Comparison of ENCODE assay signal across 8 cellular contexts in genomic region chr1:100895540-100896480, GRCh38. TPM values are rescaled to one million over a fixed set of nuclear protein-coding genes. Genes with fewer than 3 reads are reported as not detected.
DNase-seq lines count a peak whose midpoint lies in the region; ATAC-seq and TF ChIP-seq lines count a peak whose summit lies in the region.

A gene with protein sequence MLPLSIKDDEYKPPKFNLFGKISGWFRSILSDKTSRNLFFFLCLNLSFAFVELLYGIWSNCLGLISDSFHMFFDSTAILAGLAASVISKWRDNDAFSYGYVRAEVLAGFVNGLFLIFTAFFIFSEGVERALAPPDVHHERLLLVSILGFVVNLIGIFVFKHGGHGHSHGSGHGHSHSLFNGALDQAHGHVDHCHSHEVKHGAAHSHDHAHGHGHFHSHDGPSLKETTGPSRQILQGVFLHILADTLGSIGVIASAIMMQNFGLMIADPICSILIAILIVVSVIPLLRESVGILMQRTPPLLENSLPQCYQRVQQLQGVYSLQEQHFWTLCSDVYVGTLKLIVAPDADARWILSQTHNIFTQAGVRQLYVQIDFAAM (plus strand): TSS chr1:100896090. CDS start chr1:100896263, 173 bp downstream.

- no peaks in the 10 kb centered on the region for H3K36me3 Mint-ChIP-seq in IgD-negative memory B cell

- peaks cover 0 to 1% (median 0%) of the 10 kb centered on the region in 3 donors for H3K9me3 Mint-ChIP-seq in IgD-negative memory B cell

- CTCF ChIA-PET in PC-9 (lab: Charles Lee) = no interaction called here

- H3K4me1 Mint-ChIP-seq in IgD-negative memory B cell = peaks cover 13 to 25% (median 15%) of the 10 kb centered on the region in 3 donors

- TF ChIP-seq CTCF in PC-9 (conservative IDR thresholded peaks at IDR 0.05) (no peak), epithelial cell of proximal tubule (conservative IDR thresholded peaks at IDR 0.05; ENCODE audit: low read depth, low read length) (no peak)

- H3K4me3 Mint-ChIP-seq in IgD-negative memory B cell = peak within 1 kb of the TSS; percentile 97 to 100 (median 100)

- intact Hi-C loops in PC-9 (cut with micrococcal nuclease; ENCODE audit: unreplicated experiment) = loop anchor here (10.0 kb wide), 1 partner anchor 761 kb away; the partner anchor contains the start of genes SASS6 and TRMT13

- H3K9me2 ChIP-seq in PC-9 (ENCODE audit: insufficient read depth) = no peaks in the 10 kb centered on the region

- H3K4me2 ChIP-seq in PC-9 = peak within 1 kb of the TSS; percentile 97

- H3K9me3 ChIP-seq in PC-9 (ENCODE audit: insufficient read depth, low read depth) = peaks cover 4% of the 10 kb centered on the region; the same call in 1 of the 2 replicates

- H2AFZ ChIP-seq in PC-9 = peak within 1 kb of the TSS; percentile 86

- no peaks in the 10 kb centered on the region for H3K27me3 Mint-ChIP-seq in IgD-negative memory B cell

- H4K20me1 ChIP-seq in PC-9 (ENCODE audit: insufficient read depth) = peaks cover 5% of the 10 kb centered on the region; the same call in 1 of the 2 replicates

- peaks cover 32% of the 10 kb centered on the region for H3F3A ChIP-seq in PC-9 (ENCODE audit: insufficient read depth, low read depth)

- BruUV-seq in PC-9 (replicated peaks; lab: Mats Ljungman, UMichigan) = TSS peak; percentile 59

- DNase-seq in DMS153 treated with DMSO at 0.1 percent for 48 hours (lab: John Stamatoyannopoulos, UW; ENCODE audit: unreplicated experiment) (peak; percentile 77), PC-9 (peak; percentile 89 to 97), epithelial cell of proximal tubule (ENCODE audit: low read depth) (peak; percentile 49), mucosa of gallbladder (ENCODE audit: low spot score) (peak; percentile 95)
- peak; percentile 99 for DNase-seq in activated T-cell treated with anti-CD3 and anti-CD28 coated beads, Interleukin-2, amount 50 U/mL, for 1 hour
- peak; percentile 97 for DNase-seq in stimulated activated CD8-positive, alpha-beta memory T cell treated with anti-CD3 and anti-CD28 coated beads, Interleukin-4, amount 100 ng/mL, for 24 hours (ENCODE audit: low read depth)

- no peaks in the 10 kb centered on the region for H3K27me3 ChIP-seq in PC-9 (ENCODE audit: insufficient read depth, low read depth)

- peak; percentile 75 for ATAC-seq in GM21576 (IDR thresholded peaks at IDR 0.05; ENCODE audit: unreplicated experiment)

- peak within 1 kb of the TSS; percentile 95 for H3K27ac ChIP-seq in PC-9

- peaks cover 42% of the 10 kb centered on the region for H3K36me3 ChIP-seq in PC-9 (ENCODE audit: low read depth)

- POLR2A ChIA-PET in PC-9 (lab: Charles Lee; ENCODE audit: unreplicated experiment) = interaction anchor here (0.5 to 0.6 kb wide), 4 partner anchors 374 to 1630 kb away, joined by 3 to 4 read pairs (median 4); no protein-coding TSS in a partner anchor

- peaks cover 31% of the 10 kb centered on the region for H3K4me1 ChIP-seq in PC-9 (replicated peaks; ENCODE audit: insufficient read depth)

- peak within 1 kb of the TSS; percentile 99 to 100 (median 100) for H3K27ac Mint-ChIP-seq in IgD-negative memory B cell

- H3K4me3 ChIP-seq in PC-9 (peak within 1 kb of the TSS; percentile 76), epithelial cell of proximal tubule (ENCODE audit: low read depth, low read length) (peak within 1 kb of the TSS; percentile 76)

- H3K79me2 ChIP-seq in PC-9 (ENCODE audit: low read depth) = peaks cover 57% of the 10 kb centered on the region

RNA-seq across cellular contexts. Expression of the gene that starts here (rescaled TPM):
- polyA plus RNA-seq in IgD-negative memory B cell = 8.3 TPM
- total RNA-seq in PC-9 (2021) = 18.4 and 27.4 TPM in 2 replicates
- total RNA-seq in epithelial cell of proximal tubule = 12.5 and 15.6 TPM in 2 replicates
- total RNA-seq in mucosa of gallbladder = 35.0 TPM

Comparison
In these comparisons a context has a peak if more than half of its experiments do, and no peak if none do; other contexts are left out.
1. Peak in every context shown above with its lines: DNase-seq, ATAC-seq, H3K4me3 ChIP-seq and H3K27ac ChIP-seq.
2. DNase-seq: peak in every context shown above with its lines; median percentile 99 in activated T-cell treated with anti-CD3 and anti-CD28 coated beads, Interleukin-2, amount 50 U/mL, for 1 hour; 97 in stimulated activated CD8-positive, alpha-beta memory T cell treated with anti-CD3 and anti-CD28 coated beads, Interleukin-4, amount 100 ng/mL, for 24 hours; 95 in mucosa of gallbladder; 93 in PC-9; 77 in DMS153 treated with DMSO at 0.1 percent for 48 hours; 49 in epithelial cell of proximal tubule.